ENCODE assay signal across 8 cellular contexts in genomic region chr18:51193621-51194287, GRCh38. TPM values are rescaled to one million over a fixed set of nuclear protein-coding genes. Genes with fewer than 3 reads are reported as not detected.
DNase-seq lines count a peak whose midpoint lies in the region; ATAC-seq and TF ChIP-seq lines count a peak whose summit lies in the region.

No MANE protein-coding gene starts in this region.

- peak overlapping the region; percentile 20; the same call in 1 of the 2 replicates for H3K4me3 ChIP-seq in WI38 (ENCODE audit: low read depth, low read length)
- H3K4me3 ChIP-seq in fibroblast of pulmonary artery (replicated peaks; ENCODE audit: low read depth, low read length), result peak overlapping the region; percentile 81

- ATAC-seq in stimulated activated naive B cell treated with anti-CD40 and anti-IgM and Interleukin-4, amounts not matched to agents 10 μg/mL and 1 μg/mL and 100 μg/mL, for 72 hours (replicated peaks), result no peak

- H3K36me3 Mint-ChIP-seq in activated T-cell treated with anti-CD3 and anti-CD28 coated beads, Interleukin-2, amount 50 U/mL, for 24 hours (ENCODE audit: low read depth), result peaks cover 67% of the 10 kb centered on the region
- peaks cover 16 to 26% of the 10 kb centered on the region in 2 donors for H3K36me3 Mint-ChIP-seq in stimulated activated naive B cell treated with anti-CD40 and anti-IgM and Interleukin-4, amounts not matched to agents 10 μg/mL and 1 μg/mL and 100 μg/mL, for 72 hours

- no peak for TF ChIP-seq CTCF in WI38 (IDR thresholded peaks at IDR 0.05; ENCODE audit: low read depth, low read length)
- no peak for TF ChIP-seq CTCF in fibroblast of pulmonary artery (IDR thresholded peaks at IDR 0.05; ENCODE audit: low read length, missing control alignments)

- peak overlapping the region; percentile 73 for H3K27ac Mint-ChIP-seq in activated T-cell treated with anti-CD3 and anti-CD28 coated beads, Interleukin-2, amount 50 U/mL, for 24 hours
- H3K27ac Mint-ChIP-seq in stimulated activated naive B cell treated with anti-CD40 and anti-IgM and Interleukin-4, amounts not matched to agents 10 μg/mL and 1 μg/mL and 100 μg/mL, for 72 hours, result no peak overlapping the region

- no peaks in the 10 kb centered on the region for H3K27me3 Mint-ChIP-seq in activated T-cell treated with anti-CD3 and anti-CD28 coated beads, Interleukin-2, amount 50 U/mL, for 24 hours
- no peaks in the 10 kb centered on the region for H3K27me3 Mint-ChIP-seq in stimulated activated naive B cell treated with anti-CD40 and anti-IgM and Interleukin-4, amounts not matched to agents 10 μg/mL and 1 μg/mL and 100 μg/mL, for 72 hours

- DNase-seq in activated T-cell treated with anti-CD3 and anti-CD28 coated beads, Interleukin-2, amount 50 U/mL, for 24 hours, result no peak
- no peak for DNase-seq in activated T-cell treated with anti-CD3 and anti-CD28 coated beads, Interleukin-2, amount 50 U/mL, for 1 hour
- DNase-seq in fibroblast of pulmonary artery (ENCODE audit: low read depth) (peak; percentile 31), globus pallidus (ENCODE audit: low spot score) (no peak), glomerular visceral epithelial cell (ENCODE audit: extremely low spot score) (no peak), posterior vena cava (ENCODE audit: low spot score) (no peak)
- DNase-seq in stimulated activated naive B cell treated with anti-CD40 and anti-IgM and Interleukin-4, amounts not matched to agents 10 μg/mL and 1 μg/mL and 100 μg/mL, for 72 hours, result no peak

- intact Hi-C loops in posterior vena cava (cut with DNase I), result no loop called here

- H3K4me3 Mint-ChIP-seq in activated T-cell treated with anti-CD3 and anti-CD28 coated beads, Interleukin-2, amount 50 U/mL, for 24 hours, result peak overlapping the region; percentile 97
- H3K4me3 Mint-ChIP-seq in stimulated activated naive B cell treated with anti-CD40 and anti-IgM and Interleukin-4, amounts not matched to agents 10 μg/mL and 1 μg/mL and 100 μg/mL, for 72 hours, result peak overlapping the region; percentile 35 to 37

- no peaks in the 10 kb centered on the region for H3K9me3 Mint-ChIP-seq in activated T-cell treated with anti-CD3 and anti-CD28 coated beads, Interleukin-2, amount 50 U/mL, for 24 hours
- H3K9me3 Mint-ChIP-seq in stimulated activated naive B cell treated with anti-CD40 and anti-IgM and Interleukin-4, amounts not matched to agents 10 μg/mL and 1 μg/mL and 100 μg/mL, for 72 hours, result peaks cover 0 to under 1% of the 10 kb centered on the region in 2 donors

- H3K4me1 Mint-ChIP-seq in activated T-cell treated with anti-CD3 and anti-CD28 coated beads, Interleukin-2, amount 50 U/mL, for 24 hours (ENCODE audit: low read depth), result peaks cover 57% of the 10 kb centered on the region
- H3K4me1 Mint-ChIP-seq in stimulated activated naive B cell treated with anti-CD40 and anti-IgM and Interleukin-4, amounts not matched to agents 10 μg/mL and 1 μg/mL and 100 μg/mL, for 72 hours, result peaks cover 32 to 45% of the 10 kb centered on the region in 2 donors

RNA-seq across cellular contexts. Expression of gene MEX3C, which starts 3.7 kb away (rescaled TPM):
- 10 to 100 TPM; 18.8 to 27.4 TPM for total RNA-seq in posterior vena cava
